In genomic region chrX:33132569-33132968, GRCh38 we compare ENCODE assay signal across 22 cellular contexts.
"Had no signal": no experiment of that assay in that cellular context is flagged by ENCODE, and none has a peak within 500 bp of the region (broad histone marks: within the 10 kb centered on the region; RNA-seq: fewer than 3 reads in every experiment).

No MANE protein-coding gene starts in this region.

- H3K4me2 ChIP-seq: PC-9 had no signal

- H3K9me3 ChIP-seq: MG63 had no signal

- DNase-seq: activated B cell treated with CpG ODN at 0.5 μM for 24 hours; activated CD4-positive, alpha-beta T cell treated with anti-CD3 and anti-CD28 coated beads for 1 hour; activated CD4-positive, alpha-beta T cell treated with anti-CD3 and anti-CD28 coated beads, Interleukin-2, amount 10 ng/mL, durations not matched to agents 24 days and 14 days; activated CD4-positive, alpha-beta T cell treated with anti-CD3 and anti-CD28 coated beads, Interleukin-2, amount 50 U/mL, for 48 hours; activated CD8-positive, alpha-beta memory T cell treated with anti-CD3 and anti-CD28 coated beads for 24 hours; activated effector memory CD4-positive, alpha-beta T cell treated with anti-CD3 and anti-CD28 coated beads, Interleukin-2, amount 50 U/mL, for 16 hours; activated naive CD4-positive, alpha-beta T cell treated with anti-CD3 and anti-CD28 coated beads for 36 hours; activated T-cell treated with anti-CD3 and anti-CD28 coated beads, Interleukin-2, amount 50 U/mL, for 4 hours; amygdala; MG63; MV-4-11; NCI-H1092 treated with DMSO at 0.1 percent for 48 hours; NCI-H1436; NCI-H1694 treated with DMSO at 0.1 percent for 48 hours; NCI-H2029 treated with DMSO at 0.1 percent for 48 hours; NCI-H446; NCI-H526; NCI-H82; PC-9; SHP77 treated with DMSO at 0.1 percent for 48 hours; T-helper 17 cell; T-helper 9 cell had no signal

- H3K4me3 ChIP-seq: MG63, PC-9 had no signal

- H3K27me3 ChIP-seq: MG63 had no signal

- ATAC-seq: activated T-cell treated with anti-CD3 and anti-CD28 coated beads, Interleukin-2, amount 50 U/mL, for 4 hours; T-helper 17 cell had no signal

- H3K36me3 ChIP-seq: MG63 had no signal

- H3K27ac ChIP-seq: PC-9 had no signal
